ENCODE assay signal across 31 cellular contexts in genomic region chr2:106781196-106781595, GRCh38.
"Had no signal": no experiment of that assay in that cellular context is flagged by ENCODE, and none has a peak within 500 bp of the region (broad histone marks: within the 10 kb centered on the region; RNA-seq: fewer than 3 reads in every experiment).

No MANE protein-coding gene starts in this region.

- H3K27me3 Mint-ChIP-seq: effector memory CD8-positive, alpha-beta T cell; memory B cell; natural killer cell treated with Interleukin-12 subunit alpha and Interleukin-12 subunit beta and Interleukin-15 and Interleukin-18, amount 100 ng/mL, for 72 hours had no signal

- H3K27ac Mint-ChIP-seq: effector memory CD8-positive, alpha-beta T cell; memory B cell; mesothelial cell of epicardium; naive B cell; natural killer cell treated with Interleukin-12 subunit alpha and Interleukin-12 subunit beta and Interleukin-15 and Interleukin-18, amount 100 ng/mL, for 72 hours; progenitor cell of endocrine pancreas; stimulated activated effector memory CD8-positive, alpha-beta T cell treated with anti-CD3 and anti-CD28 coated beads, Interleukin-12 subunit alpha, Interleukin-12 subunit beta, amount 100 ng/mL, for 72 hours had no signal

- H3K4me1 Mint-ChIP-seq: memory B cell; mesothelial cell of epicardium; naive B cell; stimulated activated effector memory CD8-positive, alpha-beta T cell treated with anti-CD3 and anti-CD28 coated beads, Interleukin-12 subunit alpha, Interleukin-12 subunit beta, amount 100 ng/mL, for 72 hours had no signal

- ATAC-seq: effector memory CD8-positive, alpha-beta T cell; gastrocnemius medialis; heart left ventricle; left cardiac atrium; mucosa of descending colon; natural killer cell treated with Interleukin-12 subunit alpha and Interleukin-12 subunit beta and Interleukin-15 and Interleukin-18, amount 100 ng/mL, for 72 hours; stimulated activated effector memory CD8-positive, alpha-beta T cell treated with anti-CD3 and anti-CD28 coated beads, Interleukin-12 subunit alpha, Interleukin-12 subunit beta, amount 100 ng/mL, for 72 hours; stimulated activated naive CD8-positive, alpha-beta T cell treated with anti-CD3 and anti-CD28 coated beads, Interleukin-15, Interleukin-2, amounts not matched to agents 100 U/mL and 50 U/mL, for 24 hours; upper lobe of right lung had no signal

- H3K36me3 ChIP-seq: gastrocnemius medialis, heart left ventricle, neutrophil, right atrium auricular region, sigmoid colon, thoracic aorta, transverse colon, upper lobe of right lung, uterus had no signal

- H3K79me2 ChIP-seq: hepatocyte, parathyroid adenoma had no signal

- H3K4me3 Mint-ChIP-seq: effector memory CD8-positive, alpha-beta T cell; memory B cell; mesothelial cell of epicardium; naive B cell; natural killer cell treated with Interleukin-12 subunit alpha and Interleukin-12 subunit beta and Interleukin-15 and Interleukin-18, amount 100 ng/mL, for 72 hours; stimulated activated effector memory CD8-positive, alpha-beta T cell treated with anti-CD3 and anti-CD28 coated beads, Interleukin-12 subunit alpha, Interleukin-12 subunit beta, amount 100 ng/mL, for 72 hours had no signal

- DNase-seq: caudate nucleus; cerebellar nuclear complex; cortex of kidney; effector memory CD8-positive, alpha-beta T cell; foreskin fibroblast; gastrocnemius medialis; heart left ventricle; kidney; left cardiac atrium; mucosa of descending colon; naive B cell; sigmoid colon; stimulated activated CD4-positive, alpha-beta T cell treated with anti-CD3 and anti-CD28 coated beads, Interleukin-2, amount 100 ng/mL, for 24 hours; stimulated activated CD4-positive, alpha-beta T cell treated with anti-CD3 and anti-CD28 coated beads, Interleukin-4, amount 100 ng/mL, for 24 hours; stimulated activated naive CD8-positive, alpha-beta T cell treated with anti-CD3 and anti-CD28 coated beads, Interleukin-15, Interleukin-2, amounts not matched to agents 100 U/mL and 50 U/mL, for 24 hours; substantia nigra; transverse colon; upper lobe of right lung; uterus had no signal

- H3K36me3 Mint-ChIP-seq: memory B cell; mesothelial cell of epicardium; naive B cell; stimulated activated effector memory CD8-positive, alpha-beta T cell treated with anti-CD3 and anti-CD28 coated beads, Interleukin-12 subunit alpha, Interleukin-12 subunit beta, amount 100 ng/mL, for 72 hours had no signal

- H3K9ac ChIP-seq: parathyroid adenoma had no signal

- H3K9me3 ChIP-seq: gastrocnemius medialis, mucosa of descending colon, neutrophil, right atrium auricular region, sigmoid colon, thoracic aorta, transverse colon, upper lobe of right lung, uterus had no signal

- FAIRE-seq: endometrium, kidney had no signal

- H3K4me3 ChIP-seq: gastrocnemius medialis, heart left ventricle, hepatocyte, lung, mucosa of descending colon, right atrium auricular region, sigmoid colon, thoracic aorta, transverse colon, upper lobe of right lung, uterus had no signal

- H3K4me1 ChIP-seq: gastrocnemius medialis, parathyroid adenoma, sigmoid colon, transverse colon, upper lobe of right lung, uterus had no signal

- H3K27ac ChIP-seq: gastrocnemius medialis, heart left ventricle, hepatocyte, neutrophil, parathyroid adenoma, right atrium auricular region, sigmoid colon, thoracic aorta, transverse colon, upper lobe of right lung, uterus had no signal

- H3K4me2 ChIP-seq: hepatocyte had no signal

- H3K27me3 ChIP-seq: gastrocnemius medialis, heart left ventricle, hepatocyte, neutrophil, right atrium auricular region, sigmoid colon, transverse colon, upper lobe of right lung, uterus had no signal

- H2AFZ ChIP-seq: hepatocyte, parathyroid adenoma had no signal
